ENCODE assay signal across 1 cellular context in the genomic region with DNA sequence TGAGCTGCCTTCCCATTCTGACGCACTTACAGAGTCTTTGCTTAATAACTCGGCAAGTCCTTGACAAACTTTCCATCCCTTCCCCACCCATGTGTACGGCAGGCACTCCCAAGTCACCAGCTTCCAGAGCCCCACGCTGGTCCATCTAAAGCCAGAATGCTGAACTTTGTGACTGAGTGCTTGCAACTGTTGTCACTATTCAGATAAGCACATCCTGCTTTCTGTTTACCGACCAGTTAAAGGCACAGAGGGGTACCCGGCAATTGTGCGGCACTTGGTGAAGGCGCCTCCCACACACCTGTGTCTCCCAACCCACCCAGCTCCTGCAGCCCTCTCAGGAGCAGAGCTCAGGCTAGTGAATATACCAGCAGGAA.
TF ChIP-seq lines count a peak whose summit lies in the region.

No MANE protein-coding gene starts in this region.

TF ChIP-seq in HepG2, 621 proteins besides CTCF, POLR2A, EP300 and RAD21 (continued from another document and continues in another):
- TF ChIP-seq, protein P1, sequence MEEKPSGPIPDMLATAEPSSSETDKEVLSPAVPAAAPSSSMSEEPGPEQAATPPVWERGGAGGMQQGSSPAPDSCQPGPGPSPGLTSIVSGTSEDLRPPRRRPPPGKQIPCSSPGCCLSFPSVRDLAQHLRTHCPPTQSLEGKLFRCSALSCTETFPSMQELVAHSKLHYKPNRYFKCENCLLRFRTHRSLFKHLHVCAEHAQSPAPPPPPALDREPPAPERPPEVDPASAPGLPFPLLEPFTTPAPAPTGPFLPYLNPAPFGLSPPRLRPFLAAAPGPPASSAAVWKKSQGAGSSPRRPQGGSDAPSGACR (CRISPR knock-in tag; IDR thresholded peaks at IDR 0.05), result no peak
- TF ChIP-seq ZNF564 (CRISPR knock-in tag; IDR thresholded peaks at IDR 0.05), result no peak
- no peak for TF ChIP-seq ZNF598 (CRISPR knock-in tag; IDR thresholded peaks at IDR 0.05; ENCODE audit: borderline replicate concordance)
- TF ChIP-seq MLLT10 (CRISPR knock-in tag; IDR thresholded peaks at IDR 0.05), result no peak
- TF ChIP-seq PLRG1 (conservative IDR thresholded peaks at IDR 0.05), result no peak
- no peak for TF ChIP-seq ZNF382 (CRISPR knock-in tag; IDR thresholded peaks at IDR 0.05; ENCODE audit: borderline replicate concordance)
- TF ChIP-seq DZIP1 (CRISPR knock-in tag; IDR thresholded peaks at IDR 0.05), result no peak
- no peak for TF ChIP-seq E2F2 (CRISPR knock-in tag; IDR thresholded peaks at IDR 0.05; ENCODE audit: borderline replicate concordance)
- no peak for TF ChIP-seq PREB (CRISPR knock-in tag; IDR thresholded peaks at IDR 0.05)
- no peak for TF ChIP-seq ELK4 (CRISPR knock-in tag; IDR thresholded peaks at IDR 0.05; ENCODE audit: borderline replicate concordance)
- no peak for TF ChIP-seq ZNF329 (CRISPR knock-in tag; IDR thresholded peaks at IDR 0.05; ENCODE audit: low read depth)
- TF ChIP-seq WIZ (CRISPR knock-in tag; IDR thresholded peaks at IDR 0.05), result no peak
- TF ChIP-seq ZZZ3 (CRISPR knock-in tag; IDR thresholded peaks at IDR 0.05; ENCODE audit: borderline replicate concordance), result no peak
- no peak for TF ChIP-seq U2AF2 (IDR thresholded peaks at IDR 0.05; ENCODE audit: low read depth, low read length)
- TF ChIP-seq SNAI1 (CRISPR knock-in tag; IDR thresholded peaks at IDR 0.05; ENCODE audit: borderline replicate concordance), result no peak
- TF ChIP-seq ZBTB38 (CRISPR knock-in tag; IDR thresholded peaks at IDR 0.05), result peak; percentile 60; the same call in 1 of the 2 replicates
- no peak for TF ChIP-seq TBX3 (IDR thresholded peaks at IDR 0.05; ENCODE audit: borderline replicate concordance)
- no peak for TF ChIP-seq NAIF1 (CRISPR knock-in tag; IDR thresholded peaks at IDR 0.05; ENCODE audit: borderline replicate concordance)
- TF ChIP-seq ZNF775 (CRISPR knock-in tag; IDR thresholded peaks at IDR 0.05; ENCODE audit: borderline replicate concordance), result no peak
- TF ChIP-seq ZXDC (CRISPR knock-in tag; IDR thresholded peaks at IDR 0.05), result no peak
- peak; percentile 69; the same call in 1 of the 2 replicates for TF ChIP-seq KLF6 (CRISPR knock-in tag; IDR thresholded peaks at IDR 0.05)
- TF ChIP-seq, protein P2, sequence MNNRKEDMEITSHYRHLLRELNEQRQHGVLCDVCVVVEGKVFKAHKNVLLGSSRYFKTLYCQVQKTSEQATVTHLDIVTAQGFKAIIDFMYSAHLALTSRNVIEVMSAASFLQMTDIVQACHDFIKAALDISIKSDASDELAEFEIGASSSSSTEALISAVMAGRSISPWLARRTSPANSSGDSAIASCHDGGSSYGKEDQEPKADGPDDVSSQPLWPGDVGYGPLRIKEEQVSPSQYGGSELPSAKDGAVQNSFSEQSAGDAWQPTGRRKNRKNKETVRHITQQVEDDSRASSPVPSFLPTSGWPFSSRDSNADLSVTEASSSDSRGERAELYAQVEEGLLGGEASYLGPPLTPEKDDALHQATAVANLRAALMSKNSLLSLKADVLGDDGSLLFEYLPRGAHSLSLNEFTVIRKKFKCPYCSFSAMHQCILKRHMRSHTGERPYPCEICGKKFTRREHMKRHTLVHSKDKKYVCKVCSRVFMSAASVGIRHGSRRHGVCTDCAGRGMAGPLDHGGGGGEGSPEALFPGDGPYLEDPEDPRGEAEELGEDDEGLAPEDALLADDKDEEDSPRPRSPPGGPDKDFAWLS (CRISPR knock-in tag; IDR thresholded peaks at IDR 0.05; ENCODE audit: borderline replicate concordance), result no peak
- TF ChIP-seq PCBP2 (optimal IDR thresholded peaks at IDR 0.05; ENCODE audit: low read depth, low read length, poor library complexity, severe bottlenecking), result no peak
- no peak for TF ChIP-seq TCF7L2 (IDR thresholded peaks at IDR 0.05; ENCODE audit: low read depth, low read length)
- no peak for TF ChIP-seq ZNF552 (CRISPR knock-in tag; IDR thresholded peaks at IDR 0.05; ENCODE audit: borderline replicate concordance)
- TF ChIP-seq RBM39 (IDR thresholded peaks at IDR 0.05; ENCODE audit: low read depth, low read length, poor library complexity, severe bottlenecking), result no peak
- TF ChIP-seq MTA3 (CRISPR knock-in tag; IDR thresholded peaks at IDR 0.05), result no peak
- TF ChIP-seq HNRNPLL (IDR thresholded peaks at IDR 0.05; ENCODE audit: low read depth, low read length, poor library complexity, severe bottlenecking), result no peak
- no peak for TF ChIP-seq ZNF10 (CRISPR knock-in tag; IDR thresholded peaks at IDR 0.05; ENCODE audit: borderline replicate concordance, low read depth)
- no peak for TF ChIP-seq ZNF616 (CRISPR knock-in tag; IDR thresholded peaks at IDR 0.05; ENCODE audit: low read depth)
- TF ChIP-seq, protein P3, sequence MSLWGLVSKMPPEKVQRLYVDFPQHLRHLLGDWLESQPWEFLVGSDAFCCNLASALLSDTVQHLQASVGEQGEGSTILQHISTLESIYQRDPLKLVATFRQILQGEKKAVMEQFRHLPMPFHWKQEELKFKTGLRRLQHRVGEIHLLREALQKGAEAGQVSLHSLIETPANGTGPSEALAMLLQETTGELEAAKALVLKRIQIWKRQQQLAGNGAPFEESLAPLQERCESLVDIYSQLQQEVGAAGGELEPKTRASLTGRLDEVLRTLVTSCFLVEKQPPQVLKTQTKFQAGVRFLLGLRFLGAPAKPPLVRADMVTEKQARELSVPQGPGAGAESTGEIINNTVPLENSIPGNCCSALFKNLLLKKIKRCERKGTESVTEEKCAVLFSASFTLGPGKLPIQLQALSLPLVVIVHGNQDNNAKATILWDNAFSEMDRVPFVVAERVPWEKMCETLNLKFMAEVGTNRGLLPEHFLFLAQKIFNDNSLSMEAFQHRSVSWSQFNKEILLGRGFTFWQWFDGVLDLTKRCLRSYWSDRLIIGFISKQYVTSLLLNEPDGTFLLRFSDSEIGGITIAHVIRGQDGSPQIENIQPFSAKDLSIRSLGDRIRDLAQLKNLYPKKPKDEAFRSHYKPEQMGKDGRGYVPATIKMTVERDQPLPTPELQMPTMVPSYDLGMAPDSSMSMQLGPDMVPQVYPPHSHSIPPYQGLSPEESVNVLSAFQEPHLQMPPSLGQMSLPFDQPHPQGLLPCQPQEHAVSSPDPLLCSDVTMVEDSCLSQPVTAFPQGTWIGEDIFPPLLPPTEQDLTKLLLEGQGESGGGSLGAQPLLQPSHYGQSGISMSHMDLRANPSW (CRISPR knock-in tag; IDR thresholded peaks at IDR 0.05; ENCODE audit: borderline replicate concordance), result peak; percentile 91; the same call in 1 of the 2 replicates
- TF ChIP-seq, protein P4, sequence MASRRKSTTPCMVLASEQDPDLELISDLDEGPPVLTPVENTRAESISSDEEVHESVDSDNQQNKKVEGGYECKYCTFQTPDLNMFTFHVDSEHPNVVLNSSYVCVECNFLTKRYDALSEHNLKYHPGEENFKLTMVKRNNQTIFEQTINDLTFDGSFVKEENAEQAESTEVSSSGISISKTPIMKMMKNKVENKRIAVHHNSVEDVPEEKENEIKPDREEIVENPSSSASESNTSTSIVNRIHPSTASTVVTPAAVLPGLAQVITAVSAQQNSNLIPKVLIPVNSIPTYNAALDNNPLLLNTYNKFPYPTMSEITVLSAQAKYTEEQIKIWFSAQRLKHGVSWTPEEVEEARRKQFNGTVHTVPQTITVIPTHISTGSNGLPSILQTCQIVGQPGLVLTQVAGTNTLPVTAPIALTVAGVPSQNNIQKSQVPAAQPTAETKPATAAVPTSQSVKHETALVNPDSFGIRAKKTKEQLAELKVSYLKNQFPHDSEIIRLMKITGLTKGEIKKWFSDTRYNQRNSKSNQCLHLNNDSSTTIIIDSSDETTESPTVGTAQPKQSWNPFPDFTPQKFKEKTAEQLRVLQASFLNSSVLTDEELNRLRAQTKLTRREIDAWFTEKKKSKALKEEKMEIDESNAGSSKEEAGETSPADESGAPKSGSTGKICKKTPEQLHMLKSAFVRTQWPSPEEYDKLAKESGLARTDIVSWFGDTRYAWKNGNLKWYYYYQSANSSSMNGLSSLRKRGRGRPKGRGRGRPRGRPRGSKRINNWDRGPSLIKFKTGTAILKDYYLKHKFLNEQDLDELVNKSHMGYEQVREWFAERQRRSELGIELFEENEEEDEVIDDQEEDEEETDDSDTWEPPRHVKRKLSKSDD (CRISPR knock-in tag; IDR thresholded peaks at IDR 0.05; ENCODE audit: low read depth), result no peak
- TF ChIP-seq, protein P5, sequence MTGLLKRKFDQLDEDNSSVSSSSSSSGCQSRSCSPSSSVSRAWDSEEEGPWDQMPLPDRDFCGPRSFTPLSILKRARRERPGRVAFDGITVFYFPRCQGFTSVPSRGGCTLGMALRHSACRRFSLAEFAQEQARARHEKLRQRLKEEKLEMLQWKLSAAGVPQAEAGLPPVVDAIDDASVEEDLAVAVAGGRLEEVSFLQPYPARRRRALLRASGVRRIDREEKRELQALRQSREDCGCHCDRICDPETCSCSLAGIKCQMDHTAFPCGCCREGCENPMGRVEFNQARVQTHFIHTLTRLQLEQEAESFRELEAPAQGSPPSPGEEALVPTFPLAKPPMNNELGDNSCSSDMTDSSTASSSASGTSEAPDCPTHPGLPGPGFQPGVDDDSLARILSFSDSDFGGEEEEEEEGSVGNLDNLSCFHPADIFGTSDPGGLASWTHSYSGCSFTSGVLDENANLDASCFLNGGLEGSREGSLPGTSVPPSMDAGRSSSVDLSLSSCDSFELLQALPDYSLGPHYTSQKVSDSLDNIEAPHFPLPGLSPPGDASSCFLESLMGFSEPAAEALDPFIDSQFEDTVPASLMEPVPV (CRISPR knock-in tag; IDR thresholded peaks at IDR 0.05), result no peak
- TF ChIP-seq FUBP1 (CRISPR knock-in tag; IDR thresholded peaks at IDR 0.05; ENCODE audit: borderline replicate concordance), result no peak
- peak; percentile 55; the same call in 1 of the 2 replicates for TF ChIP-seq GATAD1 (CRISPR knock-in tag; IDR thresholded peaks at IDR 0.05)
